ENCODE assay signal across 11 cellular contexts in genomic region chr14:95887351-95887750, GRCh38. TPM values are rescaled to one million over a fixed set of nuclear protein-coding genes. Genes with fewer than 3 reads are reported as not detected.
"Had no signal": no experiment of that assay in that cellular context is flagged by ENCODE, and none has a peak within 500 bp of the region (broad histone marks: within the 10 kb centered on the region; RNA-seq: fewer than 3 reads in every experiment).

No MANE protein-coding gene starts in this region.

- H3K4me2 ChIP-seq: GM23338 had no signal

- H3K4me3 ChIP-seq: GM23248, GM23338, HAP-1 had no signal

- FAIRE-seq: H1, H54 had no signal

- H3K9ac ChIP-seq: GM23248 had no signal

- H3K27ac ChIP-seq: GM23248 had no signal

- H2AFZ ChIP-seq: GM23248, GM23338 had no signal

- H3K9me3 ChIP-seq: HAP-1 had no signal

- H3K36me3 ChIP-seq: HAP-1 had no signal

- H3K4me1 ChIP-seq: HAP-1 had no signal

- DNase-seq: GM23248, GOT3, H7, H9, HCEC 1CT, HFFc6 had no signal

RNA-seq across cellular contexts. Expression of gene TUNAR, which starts 10.7 kb away (rescaled TPM):
- total RNA-seq: GM23248, H4, HFFc6 had no signal
